ENCODE assay signal across 19 cellular contexts in the genomic region with DNA sequence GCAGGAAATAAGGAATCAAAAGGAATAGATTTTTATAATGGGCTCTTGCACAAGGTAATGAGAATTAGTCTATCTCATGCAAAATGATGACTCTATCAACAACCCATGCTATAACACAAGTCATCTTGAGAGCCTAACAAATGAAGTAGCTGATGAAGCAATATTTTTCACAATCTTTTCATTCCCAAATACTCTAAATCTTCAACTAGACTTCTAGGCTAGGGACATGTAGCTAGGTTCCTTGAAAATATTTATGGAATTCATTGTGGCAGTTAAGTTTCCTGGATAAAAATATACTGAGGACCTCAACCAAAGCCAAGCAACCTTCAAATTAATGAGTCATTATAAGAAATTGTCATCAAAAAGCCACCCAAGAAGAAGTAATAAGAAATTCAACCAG. TPM values are rescaled to one million over a fixed set of nuclear protein-coding genes. Genes with fewer than 3 reads are reported as not detected.
DNase-seq lines count a peak whose midpoint lies in the region; ATAC-seq, FAIRE-seq and TF ChIP-seq lines count a peak whose summit lies in the region.
"Had no signal": no experiment of that assay in that cellular context is flagged by ENCODE, and none has a peak within 500 bp of the region (broad histone marks: within the 10 kb centered on the region; RNA-seq: fewer than 3 reads in every experiment).

No MANE protein-coding gene starts in this region.

- H3K4me3 ChIP-seq in AG04449 (ENCODE audit: low read depth, low read length) (no peak overlapping the region), adipocyte (ENCODE audit: low read length) (no peak overlapping the region), fibroblast of the aortic adventitia (ENCODE audit: low read depth, low read length) (no peak overlapping the region), HAP-1 (no peak overlapping the region)
- H3K4me3 ChIP-seq: dorsolateral prefrontal cortex, ovary, right lobe of liver, vagina had no signal

- H3K27me3 ChIP-seq in adipocyte (replicated peaks; ENCODE audit: control insufficient read depth, insufficient read depth, low read length) (no peaks in the 10 kb centered on the region), HAP-1 (ENCODE audit: low read depth) (no peaks in the 10 kb centered on the region)
- H3K27me3 ChIP-seq: dorsolateral prefrontal cortex, ovary, right lobe of liver, vagina had no signal

- H3K36me3 ChIP-seq in adipocyte (ENCODE audit: control insufficient read depth, insufficient read depth, low read length, severe bottlenecking) (peaks cover 13% of the 10 kb centered on the region), HAP-1 (replicated peaks) (peaks cover 5% of the 10 kb centered on the region)
- H3K36me3 ChIP-seq: ovary, right lobe of liver had no signal

- peaks cover 2% of the 10 kb centered on the region for H3K9me3 ChIP-seq in adipocyte (ENCODE audit: control insufficient read depth, low read length)
- H3K9me3 ChIP-seq in HAP-1: no peaks in the 10 kb centered on the region
- H3K9me3 ChIP-seq: ovary, right lobe of liver, vagina had no signal

- POLR2A ChIA-PET in AG04449 (lab: Yijun Ruan, JAX): interaction anchor here (1.2 kb wide), 1 partner anchor 8 kb away, joined by 3 read pairs; no protein-coding TSS in a partner anchor

- no peak for TF ChIP-seq CTCF in AG04449 (IDR thresholded peaks at IDR 0.05; ENCODE audit: insufficient read depth, low read length, missing control alignments)
- no peak for TF ChIP-seq CTCF in fibroblast of the aortic adventitia (IDR thresholded peaks at IDR 0.05; ENCODE audit: insufficient read depth, low read length)

- ATAC-seq in GM21447 (IDR thresholded peaks at IDR 0.05; ENCODE audit: unreplicated experiment) (no peak), left cardiac atrium (no peak), HG03432 (IDR thresholded peaks at IDR 0.05; ENCODE audit: unreplicated experiment) (no peak)
- ATAC-seq: naive thymus-derived CD8-positive, alpha-beta T cell; right lobe of liver; T-helper 17 cell had no signal

- DNase-seq in AG04449 (ENCODE audit: low read depth, low spot score): peak; percentile 16
- no peak for DNase-seq in H54 (ENCODE audit: insufficient read length, low spot score)
- peak; percentile 21 for DNase-seq in adipocyte (ENCODE audit: low read depth)
- DNase-seq in fibroblast of the aortic adventitia (ENCODE audit: low read depth): peak; percentile 53
- DNase-seq in left cardiac atrium: no peak
- DNase-seq in HAP-1 (ENCODE audit: low spot score in 2 of 2): no peak
- DNase-seq: activated CD4-positive, alpha-beta T cell treated with anti-CD3 and anti-CD28 coated beads for 48 hours; activated gamma-delta T cell; DMS79; dorsolateral prefrontal cortex; naive thymus-derived CD8-positive, alpha-beta T cell; NCI-H187; NCI-H748 treated with DMSO at 0.1 percent for 48 hours; ovary; right lobe of liver; T-helper 17 cell had no signal

- intact Hi-C loops in left cardiac atrium (cut with DNase I): no loop called here

- in situ Hi-C loops in HAP-1 (cut with MboI; ENCODE audit: low sequenced_read_pairs): no loop called here

- peak; percentile 79 for FAIRE-seq in H54 (lab: Jason Lieb, UNC)

- H3K4me1 ChIP-seq in adipocyte (ENCODE audit: control insufficient read depth, insufficient read depth, low read length): peaks cover 28% of the 10 kb centered on the region
- no peaks in the 10 kb centered on the region for H3K4me1 ChIP-seq in HAP-1
- H3K4me1 ChIP-seq: right lobe of liver, vagina had no signal

- TF ChIP-seq POLR2A in H54 (IDR thresholded peaks at IDR 0.05; ENCODE audit: low read depth, low read length): no peak

- no peak overlapping the region for H3K9ac ChIP-seq in adipocyte (ENCODE audit: low read length)

- CTCF ChIA-PET in AG04449 (lab: Yijun Ruan, JAX): interaction anchor here (1.1 to 2.3 kb wide), 4 partner anchors 7 to 148 kb away, joined by 3 to 9 read pairs (median 5); no protein-coding TSS in a partner anchor

RNA-seq across cellular contexts. Expression of gene DCBLD2, which starts 55.4 kb away (rescaled TPM):
- 124 and 370 TPM in 2 replicates for total RNA-seq in fibroblast of the aortic adventitia (ENCODE audit: low replicate concordance)
- total RNA-seq in left cardiac atrium: 10 to 100 TPM; 35.7 to 38.2 TPM

Comparison
In these comparisons a context has a peak if more than half of its experiments do, and no peak if none do; other contexts are left out.
1. DNase-seq: peak in AG04449 (single experiment), adipocyte (single experiment) and fibroblast of the aortic adventitia (single experiment); none in H54 (single experiment), left cardiac atrium (single experiment) and HAP-1 (0 of 2).